8 cellular contexts compared by ENCODE assay signal in genomic region chr9:4339357-4339756, GRCh38. TPM values are rescaled to one million over a fixed set of nuclear protein-coding genes. Genes with fewer than 3 reads are reported as not detected.
A peak's percentile ranks its signal among the peaks of the same experiment; 100 is the strongest.
DNase-seq lines count a peak whose midpoint lies in the region; ATAC-seq and TF ChIP-seq lines count a peak whose summit lies in the region.

No MANE protein-coding gene starts in this region.

- H3K27me3 ChIP-seq in mammary epithelial cell (ENCODE audit: insufficient read depth, low read length) = no peaks in the 10 kb centered on the region
- no peaks in the 10 kb centered on the region for H3K27me3 ChIP-seq in kidney epithelial cell (ENCODE audit: control insufficient read depth, insufficient read depth, low read length)

- no peak overlapping the region for H2AFZ ChIP-seq in mammary epithelial cell (ENCODE audit: low read depth, low read length)

- no TSS peak for BruUV-seq in mammary epithelial cell (replicated peaks; lab: Mats Ljungman, UMichigan)

- H3K4me1 ChIP-seq in mammary epithelial cell (ENCODE audit: insufficient read depth, low read length) = peaks cover 7% of the 10 kb centered on the region

- H3K9me3 ChIP-seq in mammary epithelial cell (replicated peaks; ENCODE audit: insufficient read depth, low read length) = no peaks in the 10 kb centered on the region

- intact Hi-C loops in mammary epithelial cell (cut with micrococcal nuclease) = loop anchor here (1.0 to 2.0 kb wide), 5 partner anchors 24 to 607 kb away; no protein-coding TSS in a partner anchor

- H4K20me1 ChIP-seq in mammary epithelial cell (ENCODE audit: insufficient read depth, low read length) = no peaks in the 10 kb centered on the region

- TF ChIP-seq CTCF in WI38 (IDR thresholded peaks at IDR 0.05; ENCODE audit: low read depth, low read length) (peak; percentile 100), mammary epithelial cell (conservative IDR thresholded peaks at IDR 0.05 in 1 of 2, IDR thresholded peaks at IDR 0.05 in 1 of 2; ENCODE audit: extremely low read depth in 1 of 2, insufficient read depth in 1 of 2, low read depth in 1 of 2, low read length in 2 of 2) (peak; percentile 96 to 99), kidney epithelial cell (IDR thresholded peaks at IDR 0.05; ENCODE audit: insufficient read depth, low read length, poor library complexity, severe bottlenecking) (peak; percentile 95)

- in situ Hi-C loops in mammary epithelial cell (cut with MboI; ENCODE audit: low sequenced_read_pairs in 2 of 2) = loop anchor here in 1 of 2 donors (25.0 kb wide), 2 partner anchors 252 to 877 kb away; no protein-coding TSS in a partner anchor

- CTCF ChIA-PET in mammary epithelial cell (lab: Charles Lee; ENCODE audit: low non-redundant PET) = interaction anchor here (0.7 to 1.1 kb wide), 3 partner anchors 27 to 606 kb away, joined by 3 to 4 read pairs (median 3); no protein-coding TSS in a partner anchor

- H3K4me3 ChIP-seq in WI38 (ENCODE audit: low read depth, low read length) = no peak overlapping the region
- no peak overlapping the region for H3K4me3 ChIP-seq in mammary epithelial cell (replicated peaks in 1 of 3; ENCODE audit: insufficient read depth in 1 of 3, low read depth in 2 of 3, low read length in 3 of 3)
- H3K4me3 ChIP-seq in kidney epithelial cell (ENCODE audit: low read depth, low read length) = no peak overlapping the region

- H3K4me2 ChIP-seq in mammary epithelial cell (ENCODE audit: insufficient read depth, low read depth, low read length) = no peak overlapping the region

- H3K36me3 ChIP-seq in mammary epithelial cell (ENCODE audit: insufficient read depth, low read length) = no peaks in the 10 kb centered on the region
- no peaks in the 10 kb centered on the region for H3K36me3 ChIP-seq in kidney epithelial cell (ENCODE audit: control insufficient read depth, insufficient read depth, low read length)

- H3K9ac ChIP-seq in mammary epithelial cell (ENCODE audit: insufficient read depth, low read length) = no peak overlapping the region

- peak; percentile 41 for DNase-seq in 8988T
- DNase-seq in NCI-H2171 (lab: John Stamatoyannopoulos, UW) = peak; percentile 66
- peak; percentile 80 for DNase-seq in mammary epithelial cell
- peak; percentile 38 for DNase-seq in kidney epithelial cell (ENCODE audit: low read depth)
- DNase-seq in stimulated activated CD4-positive, alpha-beta T cell treated with anti-CD3 and anti-CD28 coated beads, Interleukin-2, amount 100 ng/mL, for 24 hours = peak; percentile 85

- H3K79me2 ChIP-seq in mammary epithelial cell (ENCODE audit: insufficient read depth, low read length) = no peaks in the 10 kb centered on the region

- 4% methylated on average over 6 of the region's 6 CpGs for WGBS in mammary epithelial cell (ENCODE audit: low coverage, missing lambda C conversion rate)

- dilution Hi-C loops in mammary epithelial cell (cut with HindIII; ENCODE audit: low sequenced_read_pairs) = no loop called here

- H3K27ac ChIP-seq in mammary epithelial cell (ENCODE audit: insufficient read depth, low read depth, low read length) = no peak overlapping the region

- ATAC-seq in GM18499 (IDR thresholded peaks at IDR 0.05; ENCODE audit: insufficient read depth, unreplicated experiment) (peak; percentile 89), HG03025 (IDR thresholded peaks at IDR 0.05; ENCODE audit: low FRiP score, unreplicated experiment) (peak; percentile 63)

RNA-seq across cellular contexts. Expression of gene GLIS3, which starts 39.5 kb away (rescaled TPM):
- total RNA-seq in mammary epithelial cell (1 to 10 TPM; 1.2 to 9.8 TPM), kidney epithelial cell (27.3 and 50.0 TPM in 2 replicates)
- 0.15 TPM for polyA plus RNA-seq in mammary epithelial cell
- polyA minus RNA-seq in mammary epithelial cell = 5.2 TPM
